Comparison of ENCODE assay signal across 9 cellular contexts in genomic region chr11:10805741-10806140, GRCh38. TPM values are rescaled to one million over a fixed set of nuclear protein-coding genes. Genes with fewer than 3 reads are reported as not detected.
DNase-seq lines count a peak whose midpoint lies in the region; ATAC-seq and TF ChIP-seq lines count a peak whose summit lies in the region.
"Had no signal": no experiment of that assay in that cellular context is flagged by ENCODE, and none has a peak within 500 bp of the region (broad histone marks: within the 10 kb centered on the region; RNA-seq: fewer than 3 reads in every experiment).

No MANE protein-coding gene starts in this region.

- no peak for ATAC-seq in psoas muscle
- no peak for ATAC-seq in GM19324 (IDR thresholded peaks at IDR 0.05; ENCODE audit: low FRiP score, unreplicated experiment)
- ATAC-seq: left cardiac atrium had no signal

- peaks cover 70% of the 10 kb centered on the region for H3K36me3 ChIP-seq in SK-N-MC (ENCODE audit: insufficient read depth, low read length)
- peaks cover 19 to 65% of the 10 kb centered on the region in 2 donors for H3K36me3 ChIP-seq in psoas muscle (ENCODE audit: insufficient read depth in 1 of 2, low read depth in 1 of 2)

- no peaks in the 10 kb centered on the region for H3K27me3 ChIP-seq in psoas muscle (ENCODE audit: insufficient read depth in 3 of 3, low read length in 2 of 3)
- H3K27me3 ChIP-seq: SJSA1 had no signal

- intact Hi-C loops in psoas muscle (cut with DNase I), result loop anchor here (5.0 kb wide), 4 partner anchors 38 to 92 kb away; partner anchors contain the start of genes CTR9 (in 1 of the 2) and ZBED5 (in 1 of the 2)

- 75 to 77% (median 76%) methylated on average over 8 of the region's 8 CpGs for WGBS in psoas muscle, 3 donors

- peaks cover 49% of the 10 kb centered on the region for H3K4me1 ChIP-seq in psoas muscle

- peak overlapping the region; percentile 27 for H3K27ac ChIP-seq in SK-N-MC
- H3K27ac ChIP-seq in psoas muscle, result peak overlapping the region; percentile 99
- H3K27ac ChIP-seq: SJSA1 had no signal

- H3K4me3 ChIP-seq in GM08714 (ENCODE audit: low read length) (0 out of 2 replicates have a peak overlapping the region, but pooled peaks have one; percentile 29), SK-N-MC (peak overlapping the region; percentile 86), epithelial cell of esophagus (ENCODE audit: low read length) (peak overlapping the region; percentile 97), psoas muscle (peak overlapping the region; percentile 97)
- H3K4me3 ChIP-seq: SJSA1 had no signal

- no peak overlapping the region for H3K9ac ChIP-seq in SK-N-MC (ENCODE audit: insufficient read length)

- DNase-seq in SK-N-MC (ENCODE audit: low read depth, low spot score) (no peak), epithelial cell of esophagus (ENCODE audit: low read depth) (no peak), psoas muscle (no peak), UCSD-AML1 (lab: John Stamatoyannopoulos, UW; ENCODE audit: unreplicated experiment) (no peak), EL (no peak)
- DNase-seq: left cardiac atrium had no signal

- H3K9me3 ChIP-seq in SK-N-MC (ENCODE audit: low read depth, low read length) (no peaks in the 10 kb centered on the region), psoas muscle (no peaks in the 10 kb centered on the region)
- H3K9me3 ChIP-seq: SJSA1 had no signal

- TF ChIP-seq CTCF in epithelial cell of esophagus (IDR thresholded peaks at IDR 0.05; ENCODE audit: insufficient read depth, low read depth, low read length, missing control alignments) (no peak), psoas muscle (IDR thresholded peaks at IDR 0.05) (no peak)

RNA-seq across cellular contexts. Expression of gene EIF4G2, which starts 3.0 kb away (rescaled TPM):
- 100 to 1,000 TPM; 652 to 809 (median 709) TPM for total RNA-seq in psoas muscle
- 100 to 1,000 TPM; 308 to 726 (median 645) TPM for polyA plus RNA-seq in psoas muscle

RNA-seq across cellular contexts. Expression of gene ZBED5, which starts 52.1 kb away (rescaled TPM):
- total RNA-seq in psoas muscle, result 10 to 100 TPM; 25.5 to 47.8 (median 29.4) TPM
- 10 to 100 TPM; 20.0 to 39.6 (median 20.8) TPM for polyA plus RNA-seq in psoas muscle

RNA-seq across cellular contexts. Expression of gene CTR9, which starts 54.7 kb away (rescaled TPM):
- 10 to 100 TPM; 20.9 to 31.0 (median 26.1) TPM for total RNA-seq in psoas muscle
- 10 to 100 TPM; 16.4 to 41.6 (median 17.7) TPM for polyA plus RNA-seq in psoas muscle

Comparison
In these comparisons a context has a peak if more than half of its experiments do, and no peak if none do; other contexts are left out.
1. H3K4me3 ChIP-seq: peak in every context shown above with its lines; median percentile 97 in epithelial cell of esophagus; 97 in psoas muscle; 86 in SK-N-MC; 29 in GM08714.